ENCODE assay signal across 26 cellular contexts in genomic region chr10:19416164-19416563, GRCh38.
"Had no signal": no experiment of that assay in that cellular context is flagged by ENCODE, and none has a peak within 500 bp of the region (broad histone marks: within the 10 kb centered on the region; RNA-seq: fewer than 3 reads in every experiment).

No MANE protein-coding gene starts in this region.

- H3K4me1 Mint-ChIP-seq: naive thymus-derived CD8-positive, alpha-beta T cell; nephron progenitor cell; stimulated activated naive B cell treated with anti-CD40 and anti-IgM and Interleukin-4, amounts not matched to agents 10 μg/mL and 1 μg/mL and 100 μg/mL, for 72 hours had no signal

- H3K4me1 ChIP-seq: gastrocnemius medialis, left lung, psoas muscle, sigmoid colon, spleen had no signal

- H3K27me3 ChIP-seq: gastrocnemius medialis, left lung, ovary, sigmoid colon, spleen, suprapubic skin had no signal

- H3K4me3 ChIP-seq: dorsolateral prefrontal cortex, gastrocnemius medialis, left lung, ovary, psoas muscle, sigmoid colon, spleen, suprapubic skin had no signal

- DNase-seq: dorsolateral prefrontal cortex; effector CD4-positive, alpha-beta T cell; foreskin fibroblast; gastrocnemius medialis; head of caudate nucleus; left cardiac atrium; left lung; mesenchymal stem cell; naive thymus-derived CD8-positive, alpha-beta T cell; nephron progenitor cell; occipital lobe; ovary; posterior cingulate gyrus; psoas muscle; right cardiac atrium; sigmoid colon; spleen; stimulated activated CD4-positive, alpha-beta T cell treated with anti-CD3 and anti-CD28 coated beads, Interleukin-4, amount 100 ng/mL, for 4 hours; stimulated activated naive B cell treated with anti-CD40 and anti-IgM and Interleukin-4, amounts not matched to agents 10 μg/mL and 1 μg/mL and 100 μg/mL, for 72 hours had no signal

- H3K27me3 Mint-ChIP-seq: naive thymus-derived CD8-positive, alpha-beta T cell; stimulated activated naive B cell treated with anti-CD40 and anti-IgM and Interleukin-4, amounts not matched to agents 10 μg/mL and 1 μg/mL and 100 μg/mL, for 72 hours; stimulated activated naive CD8-positive, alpha-beta T cell treated with anti-CD3 and anti-CD28 coated beads, Interleukin-15, Interleukin-2, amounts not matched to agents 100 ng/mL and 50 ng/mL, for 24 hours; type B pancreatic cell had no signal

- FAIRE-seq: colon, islet of Langerhans had no signal

- H3K36me3 ChIP-seq: gastrocnemius medialis, left lung, ovary, sigmoid colon, spleen, suprapubic skin had no signal

- H3K9me3 ChIP-seq: gastrocnemius medialis, left lung, ovary, psoas muscle, sigmoid colon, spleen, suprapubic skin had no signal

- H3K4me3 Mint-ChIP-seq: naive thymus-derived CD8-positive, alpha-beta T cell; nephron progenitor cell; stimulated activated naive B cell treated with anti-CD40 and anti-IgM and Interleukin-4, amounts not matched to agents 10 μg/mL and 1 μg/mL and 100 μg/mL, for 72 hours; stimulated activated naive CD8-positive, alpha-beta T cell treated with anti-CD3 and anti-CD28 coated beads, Interleukin-15, Interleukin-2, amounts not matched to agents 100 ng/mL and 50 ng/mL, for 24 hours; type B pancreatic cell had no signal

- H3K27ac ChIP-seq: dorsolateral prefrontal cortex, epithelial cell of prostate, gastrocnemius medialis, left lung, ovary, psoas muscle, sigmoid colon, spleen, suprapubic skin had no signal

- H3K9me3 Mint-ChIP-seq: nephron progenitor cell; stimulated activated naive B cell treated with anti-CD40 and anti-IgM and Interleukin-4, amounts not matched to agents 10 μg/mL and 1 μg/mL and 100 μg/mL, for 72 hours; type B pancreatic cell had no signal

- H3K27ac Mint-ChIP-seq: naive thymus-derived CD8-positive, alpha-beta T cell; nephron progenitor cell; stimulated activated naive B cell treated with anti-CD40 and anti-IgM and Interleukin-4, amounts not matched to agents 10 μg/mL and 1 μg/mL and 100 μg/mL, for 72 hours; stimulated activated naive CD8-positive, alpha-beta T cell treated with anti-CD3 and anti-CD28 coated beads, Interleukin-15, Interleukin-2, amounts not matched to agents 100 ng/mL and 50 ng/mL, for 24 hours; type B pancreatic cell had no signal

- H3K36me3 Mint-ChIP-seq: naive thymus-derived CD8-positive, alpha-beta T cell; stimulated activated naive B cell treated with anti-CD40 and anti-IgM and Interleukin-4, amounts not matched to agents 10 μg/mL and 1 μg/mL and 100 μg/mL, for 72 hours; type B pancreatic cell had no signal

- ATAC-seq: esophagus mucosa; gastrocnemius medialis; left cardiac atrium; left lung; naive thymus-derived CD8-positive, alpha-beta T cell; psoas muscle; right cardiac atrium; stimulated activated naive B cell treated with anti-CD40 and anti-IgM and Interleukin-4, amounts not matched to agents 10 μg/mL and 1 μg/mL and 100 μg/mL, for 72 hours had no signal
